Comparison of ENCODE assay signal across 8 cellular contexts in the genomic region with DNA sequence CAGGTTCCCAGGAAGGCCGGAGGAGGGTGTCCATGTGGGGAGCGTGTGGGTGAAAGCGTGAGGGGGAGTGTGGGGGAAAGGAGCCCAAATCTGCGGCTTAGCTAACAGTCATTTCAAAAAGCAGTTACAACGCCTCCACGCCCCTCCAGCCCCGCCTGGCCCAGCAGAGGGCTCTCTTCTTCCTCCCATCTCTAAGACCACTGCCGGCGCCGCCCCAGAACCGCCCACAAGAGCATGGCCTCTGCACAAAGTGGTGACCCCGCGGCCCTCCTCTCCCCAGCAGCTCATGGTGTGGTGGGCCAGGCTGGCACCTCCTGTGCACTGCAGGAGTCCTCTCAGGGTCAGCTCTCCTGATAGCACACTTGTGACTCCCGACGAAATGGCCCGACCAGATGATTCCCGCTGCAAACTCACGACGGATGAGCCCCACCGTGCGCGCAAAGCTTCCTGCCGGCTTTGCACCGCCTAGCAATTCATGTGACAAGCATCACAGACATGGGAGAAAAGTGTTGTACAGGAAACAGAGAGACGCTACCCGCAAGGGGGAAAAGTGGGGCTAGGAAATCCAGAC. TPM values are rescaled to one million over a fixed set of nuclear protein-coding genes. Genes with fewer than 3 reads are reported as not detected.
DNase-seq lines count a peak whose midpoint lies in the region; ATAC-seq and TF ChIP-seq lines count a peak whose summit lies in the region.

No MANE protein-coding gene starts in this region.

- H2AFZ ChIP-seq in neural progenitor cell (replicated peaks): peak overlapping the region; percentile 94

- 3 to 15% (median 10%) methylated on average over 25 to 26 of the region's 26 CpGs for WGBS in stomach, 5 donors

- H3K9me3 Mint-ChIP-seq in CD4-positive, CD25-positive, alpha-beta regulatory T cell: peaks cover 0 to 5% (median 0%) of the 10 kb centered on the region in 7 donors
- no peaks in the 10 kb centered on the region for H3K9me3 Mint-ChIP-seq in neural progenitor cell

- no peak overlapping the region for H3K9ac ChIP-seq in neural progenitor cell

- peaks cover 9 to 21% (median 17%) of the 10 kb centered on the region in 4 donors for H3K4me1 Mint-ChIP-seq in CD4-positive, CD25-positive, alpha-beta regulatory T cell
- H3K4me1 Mint-ChIP-seq in neural progenitor cell: peaks cover 34% of the 10 kb centered on the region

- no peak for TF ChIP-seq EP300 in stomach (IDR thresholded peaks at IDR 0.05)

- no peaks in the 10 kb centered on the region for H3K36me3 ChIP-seq in CD4-positive, CD25-positive, alpha-beta regulatory T cell (ENCODE audit: control insufficient read depth, insufficient read depth, low read length)
- H3K36me3 ChIP-seq in neural progenitor cell: no peaks in the 10 kb centered on the region
- no peaks in the 10 kb centered on the region for H3K36me3 ChIP-seq in stomach

- no peaks in the 10 kb centered on the region for H3K9me3 ChIP-seq in CD4-positive, CD25-positive, alpha-beta regulatory T cell (ENCODE audit: control insufficient read depth in 2 of 2, low read length in 2 of 2)
- no peaks in the 10 kb centered on the region for H3K9me3 ChIP-seq in neural progenitor cell (ENCODE audit: low read depth)
- H3K9me3 ChIP-seq in stomach: no peaks in the 10 kb centered on the region

- peaks cover 5% of the 10 kb centered on the region for H3K27me3 Mint-ChIP-seq in CD4-positive, CD25-positive, alpha-beta regulatory T cell
- H3K27me3 Mint-ChIP-seq in neural progenitor cell (ENCODE audit: insufficient read depth, low read depth): peaks cover 4% of the 10 kb centered on the region

- peak overlapping the region; percentile 79 to 96 (median 94) for H3K4me3 Mint-ChIP-seq in CD4-positive, CD25-positive, alpha-beta regulatory T cell
- H3K4me3 Mint-ChIP-seq in neural progenitor cell: peak overlapping the region; percentile 85

- peak overlapping the region; percentile 73 for H3K4me2 ChIP-seq in neural progenitor cell

- H3K36me3 Mint-ChIP-seq in CD4-positive, CD25-positive, alpha-beta regulatory T cell: peaks cover 3% of the 10 kb centered on the region
- no peaks in the 10 kb centered on the region for H3K36me3 Mint-ChIP-seq in neural progenitor cell

- peak; percentile 70 to 94 (median 83) for DNase-seq in CD4-positive, CD25-positive, alpha-beta regulatory T cell
- DNase-seq in activated T-helper 9 cell treated with anti-CD3 and anti-CD28 coated beads, Interleukin-2, amount 50 U/mL, for 16 hours (ENCODE audit: low read depth): peak; percentile 78
- DNase-seq in fibroblast of villous mesenchyme (ENCODE audit: low read depth): peak; percentile 86
- DNase-seq in neural progenitor cell (ENCODE audit: low spot score): peak; percentile 87
- peak; percentile 77 for DNase-seq in stomach

- H3K4me1 ChIP-seq in CD4-positive, CD25-positive, alpha-beta regulatory T cell (ENCODE audit: control insufficient read depth, insufficient read depth, low read length, poor library complexity, severe bottlenecking): peaks cover 13% of the 10 kb centered on the region
- peaks cover 11% of the 10 kb centered on the region for H3K4me1 ChIP-seq in neural progenitor cell
- H3K4me1 ChIP-seq in stomach: peaks cover 0 to 15% (median 2%) of the 10 kb centered on the region in 4 donors

- TF ChIP-seq CTCF in fibroblast of villous mesenchyme (IDR thresholded peaks at IDR 0.05; ENCODE audit: insufficient read depth, low read depth, low read length) (peak; percentile 74), neural progenitor cell (IDR thresholded peaks at IDR 0.05) (peak; percentile 62), stomach (IDR thresholded peaks at IDR 0.05) (peak in 4 of 7 experiments; percentile 33 to 59 (median 48))

- peaks cover 2% of the 10 kb centered on the region for H3K27me3 ChIP-seq in CD4-positive, CD25-positive, alpha-beta regulatory T cell (ENCODE audit: control insufficient read depth, insufficient read depth, low read length)
- H3K27me3 ChIP-seq in neural progenitor cell: no peaks in the 10 kb centered on the region
- no peaks in the 10 kb centered on the region for H3K27me3 ChIP-seq in stomach

- no peaks in the 10 kb centered on the region for H3K79me2 ChIP-seq in neural progenitor cell (ENCODE audit: low read depth)

- peaks cover 3% of the 10 kb centered on the region for H3F3A ChIP-seq in neural progenitor cell (ENCODE audit: low read depth)

- H3K4me3 ChIP-seq in CD4-positive, CD25-positive, alpha-beta regulatory T cell (ENCODE audit: low read depth, low read length): peak overlapping the region; percentile 73
- H3K4me3 ChIP-seq in fibroblast of villous mesenchyme (ENCODE audit: low read depth, low read length): peak overlapping the region; percentile 57
- peak overlapping the region; percentile 40 for H3K4me3 ChIP-seq in neural progenitor cell
- peak overlapping the region; percentile 39 to 59 (median 50) for H3K4me3 ChIP-seq in stomach

- H3K27ac ChIP-seq in CD4-positive, CD25-positive, alpha-beta regulatory T cell (ENCODE audit: insufficient read depth, low read length, poor library complexity, severe bottlenecking): peak overlapping the region; percentile 62
- no peak overlapping the region for H3K27ac ChIP-seq in neural progenitor cell
- peak overlapping the region; percentile 2 to 77 (median 51) for H3K27ac ChIP-seq in stomach

- H4K20me1 ChIP-seq in neural progenitor cell (ENCODE audit: low read depth): no peaks in the 10 kb centered on the region

- no peak for TF ChIP-seq POLR2A in stomach (IDR thresholded peaks at IDR 0.05)

- intact Hi-C loops in stomach (cut with DNase I; ENCODE audit: low total_unique reads): loop anchor here (10.0 kb wide), 1 partner anchor 113 kb away; no protein-coding TSS in a partner anchor

- ATAC-seq in CD4-positive, CD25-positive, alpha-beta regulatory T cell (ENCODE audit: low read depth in 2 of 2): peak; percentile 98 to 99
- ATAC-seq in GM19328 (IDR thresholded peaks at IDR 0.05; ENCODE audit: unreplicated experiment): peak; percentile 98
- ATAC-seq in HG03457 (IDR thresholded peaks at IDR 0.05; ENCODE audit: unreplicated experiment): peak; percentile 98

- peak overlapping the region; percentile 85 to 98 (median 88) for H3K27ac Mint-ChIP-seq in CD4-positive, CD25-positive, alpha-beta regulatory T cell
- peak overlapping the region; percentile 90 for H3K27ac Mint-ChIP-seq in neural progenitor cell

TF ChIP-seq in PFSK-1, 5 proteins besides CTCF, POLR2A, EP300 and RAD21 (continues in another document):
- TF ChIP-seq REST (IDR thresholded peaks at IDR 0.05; ENCODE audit: insufficient read depth in 1 of 2, low read depth in 2 of 2, low read length in 2 of 2): no peak
- no peak for TF ChIP-seq TAF1 (IDR thresholded peaks at IDR 0.05; ENCODE audit: borderline replicate concordance, insufficient read depth, low read length)
- TF ChIP-seq FOXP2 (optimal IDR thresholded peaks at IDR 0.05; ENCODE audit: borderline replicate concordance, extremely low read depth, extremely low read length, insufficient read depth): peak; percentile 81

RNA-seq across cellular contexts. Expression of gene HUS1, which starts 12.4 kb away (rescaled TPM):
- 68.1 TPM for total RNA-seq in CD4-positive, CD25-positive, alpha-beta regulatory T cell
- polyA plus RNA-seq in CD4-positive, CD25-positive, alpha-beta regulatory T cell: 10 to 100 TPM; 30.2 to 39.5 (median 32.8) TPM
- polyA plus RNA-seq in PFSK-1 (2012; ENCODE audit: insufficient read length, low read depth): 15.0 TPM
- total RNA-seq in fibroblast of villous mesenchyme (20.6 and 29.4 TPM in 2 replicates), neural progenitor cell (ENCODE audit: low replicate concordance) (31.2 and 48.7 TPM in 2 replicates), stomach (10 to 100 TPM in 4 of 5 donors, 1 to 10 TPM in 1; 9.9 to 69.2 (median 21.1) TPM)
- polyA plus RNA-seq in stomach: 1 to 10 TPM; 5.9 to 8.2 (median 7.9) TPM

RNA-seq across cellular contexts. Expression of gene SUN3, which starts 37.1 kb away (rescaled TPM):
- total RNA-seq in CD4-positive, CD25-positive, alpha-beta regulatory T cell: not detected
- not detected for polyA plus RNA-seq in CD4-positive, CD25-positive, alpha-beta regulatory T cell
- polyA plus RNA-seq in PFSK-1 (2012; ENCODE audit: insufficient read length, low read depth): 0.26 TPM
- not detected in 2 replicates for total RNA-seq in fibroblast of villous mesenchyme
- total RNA-seq in neural progenitor cell (ENCODE audit: low replicate concordance): not detected in 2 replicates
- not detected for total RNA-seq in stomach
- polyA plus RNA-seq in stomach: not detected

RNA-seq across cellular contexts. Expression of gene C7orf57, which starts 43.5 kb away (rescaled TPM):
- total RNA-seq in CD4-positive, CD25-positive, alpha-beta regulatory T cell: not detected
- not detected for polyA plus RNA-seq in CD4-positive, CD25-positive, alpha-beta regulatory T cell
- polyA plus RNA-seq in PFSK-1 (2012; ENCODE audit: insufficient read length, low read depth): 0.56 TPM
- total RNA-seq in fibroblast of villous mesenchyme (under 0.01 and 0.43 TPM in 2 replicates), neural progenitor cell (ENCODE audit: low replicate concordance) (not detected in 2 replicates), stomach (not detected)
- under 1 TPM in 1 of 3 donors, not detected in 2; 0.08 TPM for polyA plus RNA-seq in stomach

RNA-seq across cellular contexts. Expression of gene PKD1L1, which starts 43.6 kb away (rescaled TPM):
- total RNA-seq in CD4-positive, CD25-positive, alpha-beta regulatory T cell: 0.17 TPM
- under 1 TPM in 2 of 4 donors, not detected in 2; 0.02 to 0.06 TPM for polyA plus RNA-seq in CD4-positive, CD25-positive, alpha-beta regulatory T cell
- polyA plus RNA-seq in PFSK-1 (2012; ENCODE audit: insufficient read length, low read depth): 0.11 TPM
- total RNA-seq in fibroblast of villous mesenchyme (0.32 and 0.43 TPM in 2 replicates), neural progenitor cell (ENCODE audit: low replicate concordance) (0.07 and 0.09 TPM in 2 replicates), stomach (1 to 10 TPM in 2 of 5 donors, under 1 TPM in 2, not detected in 1; under 0.01 to 1.2 (median 0.62) TPM)
- polyA plus RNA-seq in stomach: under 1 TPM in 2 of 3 donors, not detected in 1; 0.03 to 0.06 TPM
